1 cellular context compared by ENCODE assay signal in the genomic region with DNA sequence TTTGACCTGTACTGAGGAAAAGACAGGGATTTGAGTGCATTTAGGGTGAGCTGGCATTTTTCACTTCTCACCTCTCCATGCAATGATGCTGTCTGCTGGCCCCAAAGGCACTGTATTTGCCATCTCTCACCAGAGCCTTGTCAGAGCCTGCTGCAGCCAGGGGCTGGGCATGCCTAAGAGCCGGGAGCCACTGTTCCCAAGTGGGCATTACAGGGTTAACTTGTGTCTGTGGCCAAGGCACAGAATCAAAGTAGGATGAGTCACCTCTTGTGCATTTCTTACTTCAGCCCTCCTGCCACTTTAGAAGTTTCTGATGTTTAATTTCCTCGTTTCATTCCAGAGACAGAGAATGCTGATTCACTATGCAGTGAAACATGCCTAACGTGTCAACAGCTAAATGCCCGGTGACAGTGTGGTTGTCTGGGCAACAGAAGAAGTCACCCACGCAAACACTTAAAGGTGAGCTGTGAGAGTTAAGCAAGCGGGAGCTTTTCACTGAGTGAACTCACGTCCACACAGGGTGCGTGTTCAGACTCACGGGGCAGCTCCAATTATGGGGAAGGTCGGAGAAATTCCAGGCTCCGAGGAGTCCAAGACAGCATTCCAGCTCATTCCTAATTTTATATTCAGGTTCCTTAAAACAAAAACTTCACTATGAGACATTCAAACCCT.
TF ChIP-seq lines count a peak whose summit lies in the region.

No MANE protein-coding gene starts in this region.

TF ChIP-seq in WTC11, 78 proteins besides CTCF, POLR2A, EP300 and RAD21 (continued from another document):
- TF ChIP-seq, protein P1, sequence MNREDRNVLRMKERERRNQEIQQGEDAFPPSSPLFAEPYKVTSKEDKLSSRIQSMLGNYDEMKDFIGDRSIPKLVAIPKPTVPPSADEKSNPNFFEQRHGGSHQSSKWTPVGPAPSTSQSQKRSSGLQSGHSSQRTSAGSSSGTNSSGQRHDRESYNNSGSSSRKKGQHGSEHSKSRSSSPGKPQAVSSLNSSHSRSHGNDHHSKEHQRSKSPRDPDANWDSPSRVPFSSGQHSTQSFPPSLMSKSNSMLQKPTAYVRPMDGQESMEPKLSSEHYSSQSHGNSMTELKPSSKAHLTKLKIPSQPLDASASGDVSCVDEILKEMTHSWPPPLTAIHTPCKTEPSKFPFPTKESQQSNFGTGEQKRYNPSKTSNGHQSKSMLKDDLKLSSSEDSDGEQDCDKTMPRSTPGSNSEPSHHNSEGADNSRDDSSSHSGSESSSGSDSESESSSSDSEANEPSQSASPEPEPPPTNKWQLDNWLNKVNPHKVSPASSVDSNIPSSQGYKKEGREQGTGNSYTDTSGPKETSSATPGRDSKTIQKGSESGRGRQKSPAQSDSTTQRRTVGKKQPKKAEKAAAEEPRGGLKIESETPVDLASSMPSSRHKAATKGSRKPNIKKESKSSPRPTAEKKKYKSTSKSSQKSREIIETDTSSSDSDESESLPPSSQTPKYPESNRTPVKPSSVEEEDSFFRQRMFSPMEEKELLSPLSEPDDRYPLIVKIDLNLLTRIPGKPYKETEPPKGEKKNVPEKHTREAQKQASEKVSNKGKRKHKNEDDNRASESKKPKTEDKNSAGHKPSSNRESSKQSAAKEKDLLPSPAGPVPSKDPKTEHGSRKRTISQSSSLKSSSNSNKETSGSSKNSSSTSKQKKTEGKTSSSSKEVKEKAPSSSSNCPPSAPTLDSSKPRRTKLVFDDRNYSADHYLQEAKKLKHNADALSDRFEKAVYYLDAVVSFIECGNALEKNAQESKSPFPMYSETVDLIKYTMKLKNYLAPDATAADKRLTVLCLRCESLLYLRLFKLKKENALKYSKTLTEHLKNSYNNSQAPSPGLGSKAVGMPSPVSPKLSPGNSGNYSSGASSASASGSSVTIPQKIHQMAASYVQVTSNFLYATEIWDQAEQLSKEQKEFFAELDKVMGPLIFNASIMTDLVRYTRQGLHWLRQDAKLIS (CRISPR knock-in tag; IDR thresholded peaks at IDR 0.05; ENCODE audit: borderline replicate concordance), result no peak
